24 cellular contexts compared by ENCODE assay signal in genomic region chr11:19315511-19315910, GRCh38.
"Had no signal": no experiment of that assay in that cellular context is flagged by ENCODE, and none has a peak within 500 bp of the region (broad histone marks: within the 10 kb centered on the region; RNA-seq: fewer than 3 reads in every experiment).

No MANE protein-coding gene starts in this region.

- H3K27ac ChIP-seq: stomach, suprapubic skin, testis, thoracic aorta, thyroid gland, tibial artery, transverse colon, upper lobe of left lung, upper lobe of right lung, uterus, vagina had no signal

- H3K4me3 ChIP-seq: stomach, suprapubic skin, testis, thoracic aorta, thyroid gland, tibial artery, transverse colon, upper lobe of left lung, upper lobe of right lung, uterus, vagina had no signal

- DNase-seq: stimulated activated CD4-positive, alpha-beta T cell treated with anti-CD3 and anti-CD28 coated beads, Interleukin-2, amount 100 ng/mL, for 48 hours; stimulated activated CD4-positive, alpha-beta T cell treated with anti-CD3 and anti-CD28 coated beads, Interleukin-4, amount 100 ng/mL, for 1 hour; stimulated activated CD4-positive, alpha-beta T cell treated with anti-CD3 and anti-CD28 coated beads, Interleukin-4, amount 100 ng/mL, for 24 hours; stimulated activated CD4-positive, alpha-beta T cell treated with anti-CD3 and anti-CD28 coated beads, Interleukin-4, amount 100 ng/mL, for 4 hours; stimulated activated CD8-positive, alpha-beta memory T cell treated with anti-CD3 and anti-CD28 coated beads, Interleukin-4, amount 100 ng/mL, for 48 hours; stimulated activated naive B cell treated with anti-CD40 and anti-IgM and Interleukin-4, amounts not matched to agents 10 μg/mL and 1 μg/mL and 100 μg/mL, for 72 hours; stimulated activated naive CD4-positive, alpha-beta T cell; stimulated activated naive CD4-positive, alpha-beta T cell treated with Interleukin-2 at 50 U/mL for 16 hours; stimulated activated naive CD8-positive, alpha-beta T cell treated with anti-CD3 and anti-CD28 coated beads, Interleukin-15, amount 100 ng/mL, for 72 hours; stimulated activated naive CD8-positive, alpha-beta T cell treated with anti-CD3 and anti-CD28 coated beads, Interleukin-15, Interleukin-2, amounts not matched to agents 100 U/mL and 50 U/mL, for 24 hours; stomach; testis; thyroid gland; tibial artery; transverse colon; trophoblast cell; upper lobe of right lung; uterus had no signal

- H3K4me1 ChIP-seq: testis, vagina had no signal

- ATAC-seq: stimulated activated effector memory CD8-positive, alpha-beta T cell treated with anti-CD3 and anti-CD28 coated beads, Interleukin-12 subunit alpha, Interleukin-12 subunit beta, amount 100 ng/mL, for 72 hours; stimulated activated memory B cell treated with anti-CD40 and anti-IgM and Interleukin-4, amounts not matched to agents 10 μg/mL and 1 μg/mL and 100 μg/mL, for 72 hours; stimulated activated naive B cell treated with anti-CD40 and anti-IgM and Interleukin-4, amounts not matched to agents 10 μg/mL and 1 μg/mL and 100 μg/mL, for 72 hours; stimulated activated naive CD8-positive, alpha-beta T cell treated with anti-CD3 and anti-CD28 coated beads, Interleukin-15, amount 100 ng/mL, for 72 hours; stimulated activated naive CD8-positive, alpha-beta T cell treated with anti-CD3 and anti-CD28 coated beads, Interleukin-15, Interleukin-2, amounts not matched to agents 100 U/mL and 50 U/mL, for 24 hours had no signal

- H3K36me3 ChIP-seq: stomach, suprapubic skin, thoracic aorta, thyroid gland, tibial artery, transverse colon, upper lobe of left lung, upper lobe of right lung, uterus, vagina had no signal

- H3K27me3 ChIP-seq: stomach, testis, thyroid gland, transverse colon, upper lobe of left lung, upper lobe of right lung, uterus, vagina had no signal

- H3K9me3 ChIP-seq: stomach, suprapubic skin, testis, thoracic aorta, thyroid gland, tibial artery, transverse colon, upper lobe of left lung, upper lobe of right lung, uterus, vagina had no signal
